Comparison of ENCODE assay signal across 1 cellular context in the genomic region with DNA sequence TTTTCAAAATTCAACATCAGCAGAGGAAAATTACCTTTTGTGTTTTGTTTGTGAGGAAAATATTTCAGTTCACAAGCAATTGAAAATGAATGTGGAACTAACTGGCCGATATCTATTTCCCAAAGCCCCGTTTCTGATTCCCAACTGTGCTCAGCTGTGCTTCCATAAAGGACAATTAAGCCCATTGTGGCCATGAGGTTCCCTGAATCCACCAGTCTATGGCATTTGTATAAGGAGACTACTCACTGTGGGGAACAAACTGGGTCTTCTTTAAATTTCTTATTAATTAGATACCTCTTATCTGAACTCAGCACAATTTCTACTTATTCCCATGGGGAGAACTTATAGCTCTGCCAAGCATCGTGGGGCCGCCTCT.
TF ChIP-seq lines count a peak whose summit lies in the region.

No MANE protein-coding gene starts in this region.

TF ChIP-seq in K562, 482 proteins besides CTCF, POLR2A, EP300 and RAD21 (continued from another document):
- no peak for TF ChIP-seq MGA (IDR thresholded peaks at IDR 0.05)
TF ChIP-seq in K562: peak in this region for 0.
